ENCODE assay signal across 17 cellular contexts in genomic region chr11:26188559-26188958, GRCh38.
DNase-seq lines count a peak whose midpoint lies in the region; ATAC-seq and TF ChIP-seq lines count a peak whose summit lies in the region.
"Had no signal": no experiment of that assay in that cellular context is flagged by ENCODE, and none has a peak within 500 bp of the region (broad histone marks: within the 10 kb centered on the region; RNA-seq: fewer than 3 reads in every experiment).

No MANE protein-coding gene starts in this region.

- H3K27ac ChIP-seq in heart left ventricle (no peak overlapping the region), left lung (peak overlapping the region in 1 of 2 donors; percentile 2), upper lobe of right lung (no peak overlapping the region)
- H3K27ac ChIP-seq: transverse colon had no signal

- intact Hi-C loops in Right ventricle myocardium superior (cut with DNase I) (no loop called here), heart left ventricle (cut with DNase I) (no loop called here), left lung (cut with DNase I) (no loop called here), upper lobe of right lung (cut with DNase I) (no loop called here)

- H3K4me1 ChIP-seq in heart left ventricle (no peaks in the 10 kb centered on the region), left lung (no peaks in the 10 kb centered on the region), upper lobe of right lung (peaks cover 11% of the 10 kb centered on the region)
- H3K4me1 ChIP-seq: transverse colon had no signal

- no peak for DNase-seq in Right ventricle myocardium superior
- no peak for DNase-seq in heart left ventricle
- peak; percentile 52 to 55 for DNase-seq in cardiac fibroblast (ENCODE audit: low read depth in 2 of 2)
- no peak for DNase-seq in left lung
- DNase-seq in upper lobe of right lung: no peak
- DNase-seq in superior temporal gyrus (ENCODE audit: extremely low spot score): no peak
- DNase-seq in nephron progenitor cell: no peak
- DNase-seq: activated CD4-positive, CD25-positive, alpha-beta regulatory T cell; amygdala; head of caudate nucleus; NCI-H345; SIG-M5; stimulated activated CD4-positive, alpha-beta T cell treated with anti-CD3 and anti-CD28 coated beads, Interleukin-4, amount 100 ng/mL, for 4 hours; T-helper 2 cell; transverse colon had no signal

- no peak overlapping the region for H3K27ac Mint-ChIP-seq in nephron progenitor cell
- H3K27ac Mint-ChIP-seq: mesothelial cell of epicardium had no signal

- H3K36me3 Mint-ChIP-seq in nephron progenitor cell (ENCODE audit: low read depth): no peaks in the 10 kb centered on the region
- H3K36me3 Mint-ChIP-seq: mesothelial cell of epicardium had no signal

- H3K4me1 Mint-ChIP-seq in nephron progenitor cell: no peaks in the 10 kb centered on the region

- H3K36me3 ChIP-seq in heart left ventricle: no peaks in the 10 kb centered on the region
- H3K36me3 ChIP-seq in left lung: no peaks in the 10 kb centered on the region
- no peaks in the 10 kb centered on the region for H3K36me3 ChIP-seq in upper lobe of right lung
- H3K36me3 ChIP-seq: transverse colon had no signal

- ATAC-seq in Right ventricle myocardium superior (ENCODE audit: poor library complexity) (peak; percentile 38), heart left ventricle (no peak), left lung (peak; percentile 30), upper lobe of right lung (peak; percentile 13), HG03025 (IDR thresholded peaks at IDR 0.05; ENCODE audit: low FRiP score, unreplicated experiment) (no peak)

- no peaks in the 10 kb centered on the region for H3K9me3 Mint-ChIP-seq in nephron progenitor cell
- H3K9me3 Mint-ChIP-seq: mesothelial cell of epicardium had no signal

- H3K4me3 Mint-ChIP-seq in nephron progenitor cell: no peak overlapping the region
- H3K4me3 Mint-ChIP-seq: mesothelial cell of epicardium had no signal

- no peaks in the 10 kb centered on the region for H3K9me3 ChIP-seq in heart left ventricle
- no peaks in the 10 kb centered on the region for H3K9me3 ChIP-seq in left lung
- H3K9me3 ChIP-seq in upper lobe of right lung: no peaks in the 10 kb centered on the region
- H3K9me3 ChIP-seq: transverse colon had no signal

- no peaks in the 10 kb centered on the region for H3K27me3 ChIP-seq in heart left ventricle
- H3K27me3 ChIP-seq in left lung: no peaks in the 10 kb centered on the region
- no peaks in the 10 kb centered on the region for H3K27me3 ChIP-seq in upper lobe of right lung
- H3K27me3 ChIP-seq: transverse colon had no signal

- H3K4me3 ChIP-seq in heart left ventricle: no peak overlapping the region
- peak overlapping the region in 1 of 2 donors; percentile 32 for H3K4me3 ChIP-seq in cardiac fibroblast (replicated peaks in 1 of 2; ENCODE audit: low read depth in 2 of 2, low read length in 2 of 2)
- no peak overlapping the region for H3K4me3 ChIP-seq in left lung
- no peak overlapping the region for H3K4me3 ChIP-seq in upper lobe of right lung
- H3K4me3 ChIP-seq: transverse colon had no signal

- no peak for TF ChIP-seq CTCF in heart left ventricle (IDR thresholded peaks at IDR 0.05)
- no peak for TF ChIP-seq CTCF in cardiac fibroblast (IDR thresholded peaks at IDR 0.05; ENCODE audit: low read depth, low read length)
- TF ChIP-seq CTCF in left lung (IDR thresholded peaks at IDR 0.05): no peak
- no peak for TF ChIP-seq CTCF in upper lobe of right lung (IDR thresholded peaks at IDR 0.05)
- no peak for TF ChIP-seq CTCF in nephron progenitor cell (IDR thresholded peaks at IDR 0.05)

- no peak for TF ChIP-seq POLR2A in heart left ventricle (IDR thresholded peaks at IDR 0.05)

- H3K27me3 Mint-ChIP-seq in nephron progenitor cell (ENCODE audit: low read depth, poor library complexity): peaks cover 3% of the 10 kb centered on the region

Comparison
In these comparisons a context has a peak if more than half of its experiments do, and no peak if none do; other contexts are left out.
1. ATAC-seq: peak in Right ventricle myocardium superior (single experiment), left lung (single experiment) and upper lobe of right lung (single experiment); none in heart left ventricle (0 of 4) and HG03025 (single experiment).
2. DNase-seq: peak in cardiac fibroblast (2 of 2); none in Right ventricle myocardium superior (single experiment), heart left ventricle (0 of 5), left lung (0 of 2), upper lobe of right lung (single experiment), superior temporal gyrus (single experiment) and nephron progenitor cell (single experiment).